Comparison of ENCODE assay signal across 8 cellular contexts in the genomic region with DNA sequence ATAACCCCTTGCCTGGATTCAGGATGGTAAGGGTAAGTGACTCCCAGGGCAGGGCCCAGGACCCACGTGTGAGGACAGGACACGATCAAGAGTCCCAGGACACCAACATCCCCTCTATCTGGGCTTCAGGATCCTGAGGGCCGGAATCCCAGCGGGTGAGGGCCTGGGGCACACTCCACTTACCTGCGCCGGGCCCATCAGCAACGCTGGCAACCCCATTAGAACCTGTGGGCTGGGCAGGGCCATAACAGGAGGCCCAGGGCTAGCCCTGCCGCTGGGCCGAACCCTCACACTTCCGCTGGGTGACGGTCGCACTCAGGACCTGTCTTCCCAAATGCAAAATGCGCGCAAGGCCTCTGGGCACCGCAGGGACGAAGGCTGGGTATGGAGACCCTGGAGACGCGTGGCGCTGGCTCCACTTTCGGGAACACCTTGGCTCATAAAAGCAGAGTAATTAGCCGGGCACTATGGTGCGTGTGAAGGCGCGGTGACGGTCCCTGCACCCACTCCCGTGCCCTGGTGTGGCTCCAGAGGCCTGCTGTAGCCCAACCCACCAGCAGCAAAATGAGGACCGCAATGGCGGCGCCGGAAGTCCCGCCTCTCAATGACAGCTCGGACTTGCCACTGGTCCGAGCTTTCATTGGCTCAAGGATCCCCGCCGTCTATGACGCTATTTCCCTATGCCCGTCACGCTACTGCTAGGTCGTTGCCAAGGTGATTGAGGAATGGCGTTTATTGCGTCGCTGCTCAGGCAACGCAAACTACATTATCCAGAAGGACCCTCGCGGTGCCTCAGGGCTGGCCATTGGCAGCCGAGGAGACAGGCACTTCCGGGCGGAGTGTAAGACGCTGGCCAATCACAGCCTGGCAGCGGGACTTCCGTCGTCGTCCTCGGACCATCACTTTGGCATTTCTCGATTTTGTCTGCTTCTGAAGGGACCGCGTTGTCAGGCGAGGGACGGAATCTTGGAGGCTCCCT. TPM values are rescaled to one million over a fixed set of nuclear protein-coding genes. Genes with fewer than 3 reads are reported as not detected.
A peak's percentile ranks its signal among the peaks of the same experiment; 100 is the strongest.
DNase-seq lines count a peak whose midpoint lies in the region; ATAC-seq, FAIRE-seq and TF ChIP-seq lines count a peak whose summit lies in the region.

A gene (minus strand): TSS at position 578 of the 979 bp plus-strand sequence. CDS start 332 bp downstream, at position 246.

- DNase-seq in AG09319 (ENCODE audit: extremely low read depth, low read depth) (peak; percentile 99), GM19239 (ENCODE audit: insufficient read length, low spot score) (peak; percentile 95), RPMI8226 (peak; percentile 93), frontal cortex (ENCODE audit: low spot score in 2 of 2) (peak; percentile 93 to 99), neuronal stem cell (ENCODE audit: low spot score) (peak; percentile 97)
- peak; percentile 96 for DNase-seq in activated naive CD4-positive, alpha-beta T cell treated with Interleukin-2 at 50 U/mL for 16 hours

- TF ChIP-seq CTCF in AG09319 (IDR thresholded peaks at IDR 0.05; ENCODE audit: low read depth, low read length): no peak

- no peak within 1 kb of the TSS for H2BK120ac ChIP-seq in neuronal stem cell (ENCODE audit: low read depth, low read length)

- H3K4me2 ChIP-seq in neuronal stem cell (ENCODE audit: insufficient read depth, low read length, poor library complexity, severe bottlenecking): peak within 1 kb of the TSS; percentile 93

- H3K18ac ChIP-seq in neuronal stem cell (ENCODE audit: low read length): peak within 1 kb of the TSS; percentile 92

- H3K4me1 ChIP-seq in neuronal stem cell (ENCODE audit: control insufficient read depth in 2 of 2, insufficient read depth in 1 of 2, low read depth in 1 of 2, low read length in 2 of 2) (peaks cover 0 to 10% of the 10 kb centered on the region in 2 donors), stomach smooth muscle (ENCODE audit: control insufficient read depth, insufficient read depth, low read length) (peaks cover 17% of the 10 kb centered on the region)

- peak; percentile 100 for FAIRE-seq in GM19239 (lab: Jason Lieb, UNC)
- FAIRE-seq in frontal cortex (lab: Jason Lieb, UNC): peak; percentile 99

- peak within 1 kb of the TSS; percentile 79 for H3K4ac ChIP-seq in neuronal stem cell (ENCODE audit: low read length)

- no peak within 1 kb of the TSS for H2BK15ac ChIP-seq in neuronal stem cell (ENCODE audit: low read length)

- H3K27me3 ChIP-seq in neuronal stem cell (ENCODE audit: control insufficient read depth in 3 of 3, insufficient read depth in 3 of 3, low read depth in 1 of 3, low read length in 3 of 3): no peaks in the 10 kb centered on the region
- H3K27me3 ChIP-seq in stomach smooth muscle (ENCODE audit: control insufficient read depth in 1 of 2, insufficient read depth in 2 of 2, low read length in 2 of 2): no peaks in the 10 kb centered on the region

- no peak within 1 kb of the TSS for H4K8ac ChIP-seq in neuronal stem cell (ENCODE audit: low read depth, low read length)

- peak within 1 kb of the TSS; percentile 69 to 87 for H3K4me3 ChIP-seq in neuronal stem cell (ENCODE audit: low read length in 2 of 2)
- peak within 1 kb of the TSS; percentile 96 to 97 for H3K4me3 ChIP-seq in stomach smooth muscle (ENCODE audit: low read length in 2 of 2)

- no peak within 1 kb of the TSS for H2BK12ac ChIP-seq in neuronal stem cell (ENCODE audit: low read length)

- WGBS in neuronal stem cell (ENCODE audit: extremely low coverage in 2 of 2, insufficient read length in 2 of 2, insufficient replicate concordance in 1 of 2), 2 donors: no CpG with 5 or more reads among the region's 59 CpGs

- peak within 1 kb of the TSS; percentile 66 for H2AK5ac ChIP-seq in neuronal stem cell (ENCODE audit: low read depth, low read length)

- H3K23ac ChIP-seq in neuronal stem cell (ENCODE audit: low read depth, low read length, poor library complexity): peak within 1 kb of the TSS; percentile 40

- no peak within 1 kb of the TSS for H3K27ac ChIP-seq in neuronal stem cell (replicated peaks; ENCODE audit: low read length)
- H3K27ac ChIP-seq in stomach smooth muscle (ENCODE audit: low read length): peak within 1 kb of the TSS; percentile 83

- peak within 1 kb of the TSS; percentile 73 for H3K14ac ChIP-seq in neuronal stem cell (ENCODE audit: low read length)

- H2AFZ ChIP-seq in neuronal stem cell (ENCODE audit: low read length): peak within 1 kb of the TSS; percentile 82

- H2BK5ac ChIP-seq in neuronal stem cell (ENCODE audit: low read length): no peak within 1 kb of the TSS

- peaks cover 6% of the 10 kb centered on the region for H3K79me1 ChIP-seq in neuronal stem cell (ENCODE audit: low read depth, low read length)

- H3K9ac ChIP-seq in neuronal stem cell (ENCODE audit: low read depth, low read length, poor library complexity) (peak within 1 kb of the TSS; percentile 87), stomach smooth muscle (ENCODE audit: low read length in 2 of 2) (peak within 1 kb of the TSS; percentile 75 to 87)

- H3K36me3 ChIP-seq in neuronal stem cell (replicated peaks in 1 of 2; ENCODE audit: control insufficient read depth in 2 of 2, insufficient read depth in 2 of 2, low read length in 2 of 2) (peaks cover 9 to 30% of the 10 kb centered on the region in 2 donors), stomach smooth muscle (ENCODE audit: control insufficient read depth in 2 of 2, insufficient read depth in 2 of 2, low read length in 2 of 2) (peaks cover 29 to 30% of the 10 kb centered on the region in 2 donors)

- peak; percentile 93 for ATAC-seq in HG03460 (IDR thresholded peaks at IDR 0.05; ENCODE audit: unreplicated experiment)

- H3K9me3 ChIP-seq in neuronal stem cell (replicated peaks in 1 of 2; ENCODE audit: control insufficient read depth in 2 of 2, insufficient read depth in 1 of 2, low read depth in 1 of 2, low read length in 2 of 2): peaks cover 25 to 37% of the 10 kb centered on the region in 2 donors
- H3K9me3 ChIP-seq in stomach smooth muscle (ENCODE audit: control insufficient read depth in 2 of 2, low read length in 2 of 2): peaks cover 29 to 44% of the 10 kb centered on the region in 2 donors

- no peak within 1 kb of the TSS for H4K91ac ChIP-seq in neuronal stem cell (ENCODE audit: low read depth, low read length, poor library complexity)

RNA-seq across cellular contexts. Expression of the gene that starts here (rescaled TPM):
- total RNA-seq in frontal cortex: 15.9 TPM
- polyA plus RNA-seq in neuronal stem cell (2013, experiment 1 of 2): 1.2 TPM
- polyA plus RNA-seq in neuronal stem cell (2013, experiment 2 of 2): 1.3 TPM
